In the genomic region with DNA sequence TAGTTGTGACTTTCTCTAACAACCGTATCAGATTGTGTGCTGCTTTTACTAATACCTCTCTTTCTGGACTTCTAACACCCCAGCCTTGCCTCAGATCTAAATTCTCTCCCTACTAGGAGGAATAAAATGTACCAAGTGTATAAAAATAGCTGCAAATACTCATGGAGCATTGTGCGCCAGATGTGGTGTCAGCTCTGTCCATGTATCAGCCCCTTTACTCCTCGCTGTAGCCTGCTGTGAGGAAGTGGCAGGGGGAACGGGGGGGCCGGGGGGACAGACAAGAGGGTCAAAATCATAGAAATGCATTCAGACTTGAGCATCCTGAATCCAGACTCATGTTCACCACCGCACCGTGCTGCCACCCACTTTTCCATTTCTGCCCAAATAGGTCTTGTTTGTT, we compare ENCODE assay signal across 13 cellular contexts.
DNase-seq lines count a peak whose midpoint lies in the region; ATAC-seq, FAIRE-seq and TF ChIP-seq lines count a peak whose summit lies in the region.
"Had no signal": no experiment of that assay in that cellular context is flagged by ENCODE, and none has a peak within 500 bp of the region (broad histone marks: within the 10 kb centered on the region; RNA-seq: fewer than 3 reads in every experiment).

No MANE protein-coding gene starts in this region.

- peaks cover 23% of the 10 kb centered on the region for H3K4me1 ChIP-seq in PC-3 (ENCODE audit: insufficient read depth, low read length)

- H2AFZ ChIP-seq in PC-3 (ENCODE audit: low read length), result no peak overlapping the region

- ATAC-seq in PC-3, result no peak
- no peak for ATAC-seq in GM21717 (IDR thresholded peaks at IDR 0.05; ENCODE audit: unreplicated experiment)
- ATAC-seq in HG03139 (IDR thresholded peaks at IDR 0.05; ENCODE audit: unreplicated experiment), result no peak

- H3K9ac ChIP-seq in PC-3 (ENCODE audit: low read length), result no peak overlapping the region

- peak overlapping the region; percentile 36 for H3K4me2 ChIP-seq in PC-3 (ENCODE audit: low read length)

- peaks cover 14% of the 10 kb centered on the region; the same call in 1 of the 2 replicates for H3K36me3 ChIP-seq in PC-3 (ENCODE audit: low read depth, low read length)

- no peaks in the 10 kb centered on the region for H3K79me2 ChIP-seq in PC-3 (ENCODE audit: low read length)

- H3K27ac ChIP-seq in PC-3 (ENCODE audit: low read length) (peak overlapping the region; percentile 28), epithelial cell of prostate (peak overlapping the region; percentile 42), substantia nigra (ENCODE audit: low read depth, low read length, poor library complexity, severe bottlenecking) (peak overlapping the region; percentile 87)

- DNase-seq in PC-3, result no peak
- DNase-seq in epithelial cell of prostate (ENCODE audit: low read depth, low spot score), result no peak
- DNase-seq in midbrain (lab: John Stamatoyannopoulos, UW), result peak; percentile 43
- DNase-seq in substantia nigra (lab: John Stamatoyannopoulos, UW), result peak in 14 of 49 donors; percentile 6 to 56 (median 13)
- no peak for DNase-seq in frontal cortex (ENCODE audit: low spot score in 2 of 2)
- DNase-seq in ureter (ENCODE audit: low spot score), result no peak
- DNase-seq: activated CD4-positive, alpha-beta T cell treated with anti-CD3 and anti-CD28 coated beads for 48 hours; DMS79 treated with DMSO at 0.1 percent for 48 hours; effector CD8-positive, alpha-beta T cell; NCI-H446 treated with DMSO at 0.1 percent for 48 hours; stimulated activated CD4-positive, alpha-beta T cell treated with anti-CD3 and anti-CD28 coated beads, Interleukin-12 subunit alpha, Interleukin-12 subunit beta, amount 100 ng/mL, for 4 hours had no signal

- no peak overlapping the region for H3K4me3 ChIP-seq in PC-3 (ENCODE audit: low read length)

- CTCF ChIA-PET in PC-3 (lab: Charles Lee), result no interaction called here

- TF ChIP-seq CTCF in PC-3 (conservative IDR thresholded peaks at IDR 0.05; ENCODE audit: low read depth, low read length), result no peak

- no peaks in the 10 kb centered on the region for H3K9me2 ChIP-seq in PC-3 (replicated peaks; ENCODE audit: low read length)

- no peaks in the 10 kb centered on the region for H3F3A ChIP-seq in PC-3 (ENCODE audit: low read length, unreplicated experiment)

- H3K9me3 ChIP-seq in PC-3 (ENCODE audit: low read length), result no peaks in the 10 kb centered on the region

- intact Hi-C loops in PC-3 (cut with micrococcal nuclease), result loop anchor here (1.0 kb wide), 1 partner anchor 77 kb away; the partner anchor contains the start of gene UBE4B

- POLR2A ChIA-PET in PC-3 (lab: Charles Lee; ENCODE audit: unreplicated experiment), result no interaction called here

- H4K20me1 ChIP-seq in PC-3 (ENCODE audit: low read length), result no peaks in the 10 kb centered on the region

- H3K27me3 ChIP-seq in PC-3 (ENCODE audit: low read length), result no peaks in the 10 kb centered on the region

- no peak for FAIRE-seq in frontal cortex (lab: Jason Lieb, UNC)

- no TSS peak for BruUV-seq in PC-3 (replicated peaks; lab: Mats Ljungman, UMichigan)

Comparison
In these comparisons a context has a peak if more than half of its experiments do, and no peak if none do; other contexts are left out.
1. H3K27ac ChIP-seq: peak in every context shown above with its lines; median percentile 87 in substantia nigra; 42 in epithelial cell of prostate; 28 in PC-3.